ENCODE assay signal across 9 cellular contexts in the genomic region with DNA sequence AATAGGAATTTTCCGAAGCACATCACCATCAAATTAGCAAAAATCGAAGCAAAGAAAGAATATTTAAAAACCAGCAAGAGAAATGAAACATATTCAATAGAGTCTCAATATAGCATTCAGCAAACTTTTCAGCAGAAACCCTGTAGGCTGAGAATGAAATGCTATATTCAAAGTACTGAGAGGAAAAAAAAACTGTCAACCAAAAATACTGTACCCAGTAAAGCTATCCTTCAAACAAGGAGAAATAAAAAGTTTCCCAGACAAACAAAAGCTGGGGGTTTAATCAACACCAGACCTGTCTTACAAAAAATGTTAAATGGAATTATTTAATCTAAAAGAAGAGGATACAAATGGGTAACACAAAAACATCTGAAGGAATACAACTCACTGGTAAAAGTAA.
"Had no signal": no experiment of that assay in that cellular context is flagged by ENCODE, and none has a peak within 500 bp of the region (broad histone marks: within the 10 kb centered on the region; RNA-seq: fewer than 3 reads in every experiment).

No MANE protein-coding gene starts in this region.

- H3K27ac Mint-ChIP-seq: GM23338, H9, HFFc6 had no signal

- H3K4me1 ChIP-seq: HAP-1 had no signal

- ATAC-seq: GM23338, HCT116 had no signal

- H3K36me3 ChIP-seq: HAP-1 had no signal

- H3K4me3 Mint-ChIP-seq: GM23338, H9, HFFc6 had no signal

- DNase-seq: GM23248, GOT3, H7, H9, HCEC 1CT, HFFc6 had no signal

- H3K27ac ChIP-seq: GM23248 had no signal

- H3K4me3 ChIP-seq: GM23248, GM23338, HAP-1 had no signal

- H3K9ac ChIP-seq: GM23248 had no signal
